Comparison of ENCODE assay signal across 8 cellular contexts in genomic region chr9:136438909-136439549, GRCh38. TPM values are rescaled to one million over a fixed set of nuclear protein-coding genes. Genes with fewer than 3 reads are reported as not detected.
DNase-seq lines count a peak whose midpoint lies in the region; ATAC-seq, FAIRE-seq and TF ChIP-seq lines count a peak whose summit lies in the region.

No MANE protein-coding gene starts in this region.

- H3K9me3 ChIP-seq in NT2/D1 (ENCODE audit: insufficient read depth, low read length) (no peaks in the 10 kb centered on the region), vagina (no peaks in the 10 kb centered on the region)

- TF ChIP-seq POLR2A in GM18505 (IDR thresholded peaks at IDR 0.05; ENCODE audit: borderline replicate concordance, extremely low read depth, insufficient read depth, insufficient read length) = peak; percentile 20
- TF ChIP-seq POLR2A in vagina (IDR thresholded peaks at IDR 0.05) = no peak

- H3K4me1 ChIP-seq in NT2/D1 (ENCODE audit: insufficient read depth, insufficient read length) (peaks cover 8% of the 10 kb centered on the region), vagina (peaks cover 32% of the 10 kb centered on the region)

- DNase-seq in NT2/D1 (ENCODE audit: low read depth, low spot score) (no peak), frontal cortex (ENCODE audit: low spot score in 2 of 2) (peak; percentile 49 to 65), progenitor cell of endocrine pancreas (ENCODE audit: low spot score, unreplicated experiment) (peak; percentile 30), vagina (ENCODE audit: extremely low spot score in 2 of 2) (no peak), cerebellar nuclear complex (lab: John Stamatoyannopoulos, UW) (no peak)
- peak; percentile 18 to 36 for DNase-seq in activated T-helper 1 cell treated with anti-CD3 and anti-CD28 coated beads, Interleukin-2, amount 50 U/mL, for 16 hours (ENCODE audit: low read depth in 1 of 2, low spot score in 1 of 2)

- H3K4me3 ChIP-seq in NT2/D1 (ENCODE audit: insufficient read length, low read depth) (peak overlapping the region; percentile 85), vagina (peak overlapping the region; percentile 78 to 92)

- H3K27ac Mint-ChIP-seq in progenitor cell of endocrine pancreas = no peak overlapping the region

- H3K27ac ChIP-seq in vagina = peak overlapping the region; percentile 77

- peaks cover 14% of the 10 kb centered on the region for H3K36me3 Mint-ChIP-seq in progenitor cell of endocrine pancreas (ENCODE audit: insufficient read depth)

- no peak for FAIRE-seq in frontal cortex (lab: Jason Lieb, UNC)

- no peaks in the 10 kb centered on the region for H3K27me3 Mint-ChIP-seq in progenitor cell of endocrine pancreas

- H3K4me1 Mint-ChIP-seq in progenitor cell of endocrine pancreas (ENCODE audit: low read depth) = peaks cover 17% of the 10 kb centered on the region

- H3K36me3 ChIP-seq in NT2/D1 (ENCODE audit: insufficient read depth, insufficient read length, low read length) (peaks cover 79% of the 10 kb centered on the region), vagina (peaks cover 0 to 33% of the 10 kb centered on the region in 2 donors)

- TF ChIP-seq CTCF in progenitor cell of endocrine pancreas (IDR thresholded peaks at IDR 0.05; ENCODE audit: unreplicated experiment) (no peak), vagina (IDR thresholded peaks at IDR 0.05) (no peak)

- peak overlapping the region; percentile 78 for H3K4me3 Mint-ChIP-seq in progenitor cell of endocrine pancreas (ENCODE audit: low read depth)

- H3K27me3 ChIP-seq in NT2/D1 (ENCODE audit: insufficient read depth, insufficient read length) (no peaks in the 10 kb centered on the region), vagina (no peaks in the 10 kb centered on the region)

- peak; percentile 40 for ATAC-seq in GM18505 (IDR thresholded peaks at IDR 0.05; ENCODE audit: unreplicated experiment)
- ATAC-seq in HG02571 (IDR thresholded peaks at IDR 0.05; ENCODE audit: unreplicated experiment) = peak; percentile 35

- intact Hi-C loops in vagina (cut with DNase I) = no loop called here

- peak overlapping the region; percentile 98 for H3K9ac ChIP-seq in NT2/D1 (ENCODE audit: insufficient read length, low read depth)

- no peaks in the 10 kb centered on the region for H3K9me3 Mint-ChIP-seq in progenitor cell of endocrine pancreas (ENCODE audit: low read depth)

RNA-seq across cellular contexts. Expression of gene INPP5E, which starts 0.6 kb away (rescaled TPM):
- 10.2 TPM for total RNA-seq in frontal cortex
- 25.1 and 26.2 TPM in 2 replicates for total RNA-seq in progenitor cell of endocrine pancreas
- total RNA-seq in vagina = 9.8 TPM

RNA-seq across cellular contexts. Expression of gene PMPCA, which starts 28.6 kb away (rescaled TPM):
- 26.1 TPM for total RNA-seq in frontal cortex
- total RNA-seq in progenitor cell of endocrine pancreas = 63.6 and 68.3 TPM in 2 replicates
- 23.6 TPM for total RNA-seq in vagina

RNA-seq across cellular contexts. Expression of gene ENTR1, which starts 28.6 kb away (rescaled TPM):
- 20.0 TPM for total RNA-seq in frontal cortex
- total RNA-seq in progenitor cell of endocrine pancreas = 68.3 and 70.9 TPM in 2 replicates
- 60.4 TPM for total RNA-seq in vagina

RNA-seq across cellular contexts. Expression of gene SNAPC4, which starts 39.1 kb away (rescaled TPM):
- total RNA-seq in frontal cortex = 5.7 TPM
- total RNA-seq in progenitor cell of endocrine pancreas = 22.3 and 23.7 TPM in 2 replicates
- 3.2 TPM for total RNA-seq in vagina

RNA-seq across cellular contexts. Expression of gene SEC16A, which starts 43.8 kb away (rescaled TPM):
- 9.0 TPM for total RNA-seq in frontal cortex
- 76.1 and 78.8 TPM in 2 replicates for total RNA-seq in progenitor cell of endocrine pancreas
- 52.3 TPM for total RNA-seq in vagina

Comparison
In these comparisons a context has a peak if more than half of its experiments do, and no peak if none do; other contexts are left out.
1. DNase-seq: peak in activated T-helper 1 cell treated with anti-CD3 and anti-CD28 coated beads, Interleukin-2, amount 50 U/mL, for 16 hours (2 of 2), frontal cortex (2 of 2) and progenitor cell of endocrine pancreas (single experiment); none in NT2/D1 (single experiment), vagina (0 of 2) and cerebellar nuclear complex (0 of 2).